11 cellular contexts compared by ENCODE assay signal in genomic region chr15:44489464-44489863, GRCh38. TPM values are rescaled to one million over a fixed set of nuclear protein-coding genes. Genes with fewer than 3 reads are reported as not detected.
DNase-seq lines count a peak whose midpoint lies in the region; ATAC-seq and TF ChIP-seq lines count a peak whose summit lies in the region.
"Had no signal": no experiment of that assay in that cellular context is flagged by ENCODE, and none has a peak within 500 bp of the region (broad histone marks: within the 10 kb centered on the region; RNA-seq: fewer than 3 reads in every experiment).

No MANE protein-coding gene starts in this region.

- intact Hi-C loops in natural killer cell (cut with micrococcal nuclease): loop anchor here (10.0 kb wide), 1 partner anchor 165 kb away; no protein-coding TSS in a partner anchor

- H3K27me3 Mint-ChIP-seq in natural killer cell (ENCODE audit: low read depth in 2 of 2): no peaks in the 10 kb centered on the region

- H3K4me3 Mint-ChIP-seq in natural killer cell: no peak overlapping the region

- peaks cover 6% of the 10 kb centered on the region for H3K36me3 Mint-ChIP-seq in natural killer cell

- no peaks in the 10 kb centered on the region for H3K9me3 Mint-ChIP-seq in natural killer cell

- H3K4me1 Mint-ChIP-seq in natural killer cell: peaks cover 6 to 13% of the 10 kb centered on the region in 2 donors

- H3K4me3 ChIP-seq in cardiac fibroblast (replicated peaks in 1 of 2; ENCODE audit: low read depth in 2 of 2, low read length in 2 of 2): no peak overlapping the region
- H3K4me3 ChIP-seq: GM12878, thoracic aorta had no signal

- TF ChIP-seq CTCF in cardiac fibroblast (IDR thresholded peaks at IDR 0.05; ENCODE audit: low read depth, low read length) (no peak), natural killer cell (IDR thresholded peaks at IDR 0.05) (no peak)

- ATAC-seq in natural killer cell: peak in 1 of 3 donors; percentile 58
- ATAC-seq: GM12878 had no signal

- H3K27ac Mint-ChIP-seq in natural killer cell: peak overlapping the region; percentile 16 to 17

- in situ Hi-C loops in G401 (cut with HindIII; ENCODE audit: low sequenced_read_pairs): no loop called here

- DNase-seq in COLO829 (ENCODE audit: low spot score) (peak; percentile 26), M059J (ENCODE audit: low read depth) (peak; percentile 89), cardiac fibroblast (ENCODE audit: low read depth in 2 of 2) (peak; percentile 60 to 88), natural killer cell (no peak), NCI-H1930 (lab: John Stamatoyannopoulos, UW) (no peak), G401 (ENCODE audit: low spot score) (no peak), GM19240 (ENCODE audit: insufficient read length, low spot score) (no peak), cortex of kidney (lab: John Stamatoyannopoulos, UW) (no peak)
- DNase-seq: activated CD4-positive, alpha-beta T cell treated with anti-CD3 and anti-CD28 coated beads, Interleukin-2, amount 50 U/mL, for 48 hours had no signal

RNA-seq across cellular contexts. Expression of gene EIF3J, which starts 47.5 kb away (rescaled TPM):
- 26.9 and 49.2 TPM in 2 replicates for total RNA-seq in M059J (2014; rRNA removed; shearing (Covaris generic))
- 10 to 100 TPM; 53.1 to 75.7 (median 72.4) TPM for total RNA-seq in natural killer cell
- 77.0 and 101 TPM in 2 replicates for total RNA-seq in G401 (2014; rRNA removed; shearing (Covaris generic))

Comparison
In these comparisons a context has a peak if more than half of its experiments do, and no peak if none do; other contexts are left out.
1. DNase-seq: peak in COLO829 (single experiment), M059J (single experiment) and cardiac fibroblast (2 of 2); none in natural killer cell (single experiment), NCI-H1930 (0 of 2), G401 (single experiment), GM19240 (single experiment) and cortex of kidney (single experiment).